Comparison of ENCODE assay signal across 16 cellular contexts in the genomic region with DNA sequence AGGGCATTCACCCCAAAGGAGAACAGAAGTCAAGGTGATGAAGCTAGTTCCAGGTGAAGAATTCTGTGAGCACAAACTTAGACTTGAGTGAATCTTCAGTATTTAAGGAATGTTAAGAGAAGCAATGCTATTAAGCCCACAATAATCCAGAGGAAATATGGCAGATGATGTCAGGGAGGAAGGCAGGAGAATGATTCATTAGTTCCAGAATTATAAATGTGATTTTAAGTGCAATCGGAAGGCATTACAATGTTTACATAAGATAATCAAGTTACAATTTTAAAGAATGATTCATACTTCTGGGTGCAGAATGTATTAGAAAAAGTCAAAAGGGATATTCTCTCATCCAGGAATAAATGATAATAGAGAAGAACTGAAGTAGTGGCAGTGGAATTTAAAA.
A peak's percentile ranks its signal among the peaks of the same experiment; 100 is the strongest.
DNase-seq lines count a peak whose midpoint lies in the region; ATAC-seq, FAIRE-seq and TF ChIP-seq lines count a peak whose summit lies in the region.
"Had no signal": no experiment of that assay in that cellular context is flagged by ENCODE, and none has a peak within 500 bp of the region (broad histone marks: within the 10 kb centered on the region; RNA-seq: fewer than 3 reads in every experiment).

No MANE protein-coding gene starts in this region.

- no peak overlapping the region for H3K4me3 ChIP-seq in brain microvascular endothelial cell (ENCODE audit: low read depth, low read length)
- H3K4me3 ChIP-seq in ovary: no peak overlapping the region
- H3K4me3 ChIP-seq in pancreas: no peak overlapping the region

- no peaks in the 10 kb centered on the region for H3K4me1 ChIP-seq in ovary (ENCODE audit: insufficient read depth)
- H3K4me1 ChIP-seq in pancreas: no peaks in the 10 kb centered on the region

- H3K9me3 ChIP-seq in ovary: no peaks in the 10 kb centered on the region
- H3K9me3 ChIP-seq in pancreas: no peaks in the 10 kb centered on the region

- peak; percentile 3 for DNase-seq in AG08396 (ENCODE audit: low spot score)
- peak; percentile 43 for DNase-seq in brain microvascular endothelial cell
- peak; percentile 3 for DNase-seq in iPS-NIHi11 (ENCODE audit: low spot score)
- no peak for DNase-seq in ovary
- DNase-seq in middle frontal gyrus (ENCODE audit: extremely low spot score, low spot score): no peak
- no peak for DNase-seq in pancreas
- no peak for DNase-seq in midbrain (lab: John Stamatoyannopoulos, UW)
- DNase-seq: ACHN; activated naive CD4-positive, alpha-beta T cell treated with anti-CD3 and anti-CD28 coated beads, Interleukin-2, amount 10 ng/mL, durations not matched to agents 7 days and 5 days; NCI-H1092; NCI-H524; nucleus accumbens; stimulated activated CD4-positive, alpha-beta T cell treated with anti-CD3 and anti-CD28 coated beads, Interleukin-2, amount 100 ng/mL, for 24 hours had no signal

- intact Hi-C loops in ovary (cut with DNase I) (no loop called here), pancreas (cut with DNase I) (no loop called here)

- H3K27ac ChIP-seq in brain microvascular endothelial cell (peak overlapping the region; percentile 9), ovary (no peak overlapping the region), pancreas (no peak overlapping the region)

- TF ChIP-seq CTCF in brain microvascular endothelial cell (IDR thresholded peaks at IDR 0.05; ENCODE audit: low read depth, low read length, missing control alignments) (no peak), ovary (IDR thresholded peaks at IDR 0.05) (no peak), pancreas (IDR thresholded peaks at IDR 0.05) (no peak)

- 6 to 29% (median 10%) methylated on average over 1 of the region's 1 CpG for WGBS in ovary, 3 donors
- WGBS in pancreas, 2 donors: 26 to 44% methylated on average over 1 of the region's 1 CpG

- FAIRE-seq in pancreas (lab: Jason Lieb, UNC): no peak

- in situ Hi-C loops in brain microvascular endothelial cell (cut with HindIII; ENCODE audit: low pct_ligation_motif_present, low sequenced_read_pairs): no loop called here

- H3K36me3 ChIP-seq in brain microvascular endothelial cell (replicated peaks) (no peaks in the 10 kb centered on the region), ovary (no peaks in the 10 kb centered on the region), pancreas (no peaks in the 10 kb centered on the region)

- H3K27me3 ChIP-seq in brain microvascular endothelial cell (replicated peaks) (no peaks in the 10 kb centered on the region), ovary (no peaks in the 10 kb centered on the region), pancreas (no peaks in the 10 kb centered on the region)

- no peak for TF ChIP-seq RAD21 in Ishikawa (IDR thresholded peaks at IDR 0.05; ENCODE audit: low read depth)

- TF ChIP-seq EP300 in Ishikawa (IDR thresholded peaks at IDR 0.05; ENCODE audit: borderline replicate concordance): peak; percentile 48; the same call in 1 of the 2 replicates
- TF ChIP-seq EP300 in ovary (IDR thresholded peaks at IDR 0.05): no peak

- no peak for TF ChIP-seq POLR2A in ovary (IDR thresholded peaks at IDR 0.05)

- no peak for ATAC-seq in pancreas
- ATAC-seq: left lobe of liver, sciatic nerve had no signal

TF ChIP-seq in Ishikawa, 13 proteins besides CTCF, POLR2A, EP300 and RAD21:
- TF ChIP-seq EGR1 (IDR thresholded peaks at IDR 0.05) (no peak), CREB1 (IDR thresholded peaks at IDR 0.05; ENCODE audit: low read depth) (no peak), TEAD4 (IDR thresholded peaks at IDR 0.05) (peak; percentile 67), FOXM1 (IDR thresholded peaks at IDR 0.05; ENCODE audit: borderline replicate concordance, low read depth) (0 out of 2 replicates have a peak, but pooled peaks have one; percentile 15)
- TF ChIP-seq, protein P1, sequence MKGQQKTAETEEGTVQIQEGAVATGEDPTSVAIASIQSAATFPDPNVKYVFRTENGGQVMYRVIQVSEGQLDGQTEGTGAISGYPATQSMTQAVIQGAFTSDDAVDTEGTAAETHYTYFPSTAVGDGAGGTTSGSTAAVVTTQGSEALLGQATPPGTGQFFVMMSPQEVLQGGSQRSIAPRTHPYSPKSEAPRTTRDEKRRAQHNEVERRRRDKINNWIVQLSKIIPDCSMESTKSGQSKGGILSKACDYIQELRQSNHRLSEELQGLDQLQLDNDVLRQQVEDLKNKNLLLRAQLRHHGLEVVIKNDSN (IDR thresholded peaks at IDR 0.05): no peak

Comparison
In these comparisons a context has a peak if more than half of its experiments do, and no peak if none do; other contexts are left out.
1. DNase-seq: peak in AG08396 (single experiment), brain microvascular endothelial cell (single experiment) and iPS-NIHi11 (single experiment); none in ovary (0 of 5), middle frontal gyrus (single experiment), pancreas (0 of 6) and midbrain (single experiment).